In the genomic region with DNA sequence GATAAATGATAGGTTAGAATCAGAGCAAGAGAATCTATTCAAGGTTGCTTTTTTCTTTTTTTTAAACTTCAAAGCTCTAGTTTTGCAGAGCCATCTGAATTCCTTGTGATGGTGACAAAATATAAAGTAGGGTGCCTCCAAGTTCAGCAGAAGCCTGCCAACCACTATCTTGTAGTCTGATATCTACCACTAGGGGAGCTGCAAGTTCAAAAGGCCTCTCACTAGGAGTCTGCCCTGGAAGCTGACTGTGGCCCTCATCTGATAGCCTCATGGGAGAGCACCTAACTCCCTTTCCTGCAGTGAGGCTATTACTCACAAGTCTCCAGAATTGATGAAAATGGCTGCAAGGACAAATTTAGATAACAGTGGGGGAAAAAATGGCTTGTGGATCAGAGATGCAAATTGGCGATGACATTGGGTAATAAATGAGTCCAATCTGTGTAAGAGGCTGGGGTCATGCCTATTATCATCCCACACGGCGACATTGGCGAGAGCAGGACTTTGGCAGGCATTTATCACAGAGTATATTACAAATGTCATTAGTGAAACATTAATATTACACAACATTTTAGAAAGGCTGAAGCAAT, we compare ENCODE assay signal across 8 cellular contexts. TPM values are rescaled to one million over a fixed set of nuclear protein-coding genes. Genes with fewer than 3 reads are reported as not detected.
DNase-seq lines count a peak whose midpoint lies in the region; ATAC-seq and TF ChIP-seq lines count a peak whose summit lies in the region.

No MANE protein-coding gene starts in this region.

- no peaks in the 10 kb centered on the region for H3K23me2 ChIP-seq in H9 (ENCODE audit: insufficient read length, low read depth, low read length, poor library complexity, severe bottlenecking)

- H3K56ac ChIP-seq in H9 (ENCODE audit: insufficient read length, low read depth, low read length) = no peak overlapping the region

- peak; percentile 77 for TF ChIP-seq CTCF in H9 (conservative IDR thresholded peaks at IDR 0.05)
- TF ChIP-seq CTCF in OCI-LY7 (conservative IDR thresholded peaks at IDR 0.05; ENCODE audit: low read length) = peak; percentile 71
- no peak for TF ChIP-seq CTCF in cardiac muscle cell (IDR thresholded peaks at IDR 0.05; ENCODE audit: low read depth, low read length)

- H3K4me2 ChIP-seq in H9 (ENCODE audit: insufficient read depth, insufficient read length, low read length) (no peak overlapping the region), OCI-LY7 (ENCODE audit: low read length) (no peak overlapping the region)

- intact Hi-C loops in OCI-LY7 (cut with micrococcal nuclease; ENCODE audit: unreplicated experiment) = no loop called here

- CTCF ChIA-PET in OCI-LY7 (lab: Charles Lee; ENCODE audit: unreplicated experiment) = interaction anchor here (0.6 kb wide), 1 partner anchor 99 kb away, joined by 3 read pairs; no protein-coding TSS in a partner anchor

- H3K36me3 Mint-ChIP-seq in H9 (ENCODE audit: insufficient read depth in 1 of 3, low read depth in 3 of 3) = no peaks in the 10 kb centered on the region

- no peak overlapping the region for H2BK20ac ChIP-seq in H9 (ENCODE audit: low read depth, low read length, poor library complexity, severe bottlenecking)

- H4K20me1 ChIP-seq in H9 (ENCODE audit: control insufficient read depth, insufficient read depth, insufficient read length) (no peaks in the 10 kb centered on the region), OCI-LY7 (ENCODE audit: insufficient read depth, low read length) (no peaks in the 10 kb centered on the region)

- H3K27ac Mint-ChIP-seq in H9 = no peak overlapping the region

- H4K5ac ChIP-seq in H9 (ENCODE audit: insufficient read length, low read depth, low read length) = no peak overlapping the region

- no peak overlapping the region for H2BK15ac ChIP-seq in H9 (ENCODE audit: low read depth, low read length)

- H3K4me3 ChIP-seq in OCI-LY7 (ENCODE audit: low read depth, low read length, poor library complexity, severe bottlenecking) (no peak overlapping the region), cardiac muscle cell (no peak overlapping the region)

- H3K23ac ChIP-seq in H9 (ENCODE audit: insufficient read length, low read depth, low read length) = no peak overlapping the region

- no peak overlapping the region for H2BK120ac ChIP-seq in H9 (ENCODE audit: low read depth, low read length, poor library complexity, severe bottlenecking)

- H3K9ac ChIP-seq in H9 (ENCODE audit: extremely low read depth, insufficient read length, low read length) = no peak overlapping the region

- peaks cover 12 to 17% of the 10 kb centered on the region in 2 experiments for H3K4me1 Mint-ChIP-seq in H9

- DNase-seq in COLO829 (ENCODE audit: low spot score) (peak; percentile 46), H9 (peak; percentile 55), OCI-LY7 (ENCODE audit: low spot score) (peak; percentile 16), cardiac muscle cell (ENCODE audit: low read depth in 1 of 2, low spot score in 1 of 2) (peak; percentile 1 to 47), T-helper 1 cell (no peak), NCI-H187 (lab: John Stamatoyannopoulos, UW) (no peak), DMS79 treated with DMSO at 0.1 percent for 48 hours (lab: John Stamatoyannopoulos, UW) (no peak)

- no peak overlapping the region for H2AK5ac ChIP-seq in H9 (ENCODE audit: insufficient read length, low read length)

- H3K9me3 ChIP-seq in H9 (ENCODE audit: control insufficient read depth, low read depth, low read length) (no peaks in the 10 kb centered on the region), OCI-LY7 (ENCODE audit: low read length) (no peaks in the 10 kb centered on the region), cardiac muscle cell (ENCODE audit: low read depth) (no peaks in the 10 kb centered on the region)

- POLR2A ChIA-PET in OCI-LY7 (lab: Charles Lee) = interaction anchor here (0.6 to 0.7 kb wide), 2 partner anchors 8 to 18 kb away, joined by 3 read pairs; no protein-coding TSS in a partner anchor

- no peak for ATAC-seq in HG02970 (IDR thresholded peaks at IDR 0.05; ENCODE audit: low FRiP score, unreplicated experiment)

- H3K4me1 ChIP-seq in H9 (ENCODE audit: insufficient read depth, low read length) (no peaks in the 10 kb centered on the region), OCI-LY7 (ENCODE audit: insufficient read depth, low read length, poor library complexity, severe bottlenecking) (no peaks in the 10 kb centered on the region), cardiac muscle cell (ENCODE audit: low read depth) (no peaks in the 10 kb centered on the region)

- H3K9me3 Mint-ChIP-seq in H9 = peaks cover 0 to 1% of the 10 kb centered on the region in 2 experiments; a peak in 1 of 5 replicates

- H4K8ac ChIP-seq in H9 (replicated peaks; ENCODE audit: insufficient read length, low read depth, low read length) = no peak overlapping the region

- no peak overlapping the region for H3K4ac ChIP-seq in H9 (ENCODE audit: low read depth, low read length)

- H3T11ph ChIP-seq in H9 (ENCODE audit: low read length) = no peak overlapping the region

- H2AFZ ChIP-seq in H9 (ENCODE audit: low read length) (no peak overlapping the region), OCI-LY7 (ENCODE audit: low read length) (no peak overlapping the region)

- BruUV-seq in OCI-LY7 (replicated peaks; lab: Mats Ljungman, UMichigan) = no TSS peak

- H4K91ac ChIP-seq in H9 (ENCODE audit: insufficient read length, low read depth, low read length) = no peak overlapping the region

- H2BK12ac ChIP-seq in H9 (ENCODE audit: insufficient read length, low read depth, low read length) = no peak overlapping the region

- no peak overlapping the region for H3K18ac ChIP-seq in H9 (ENCODE audit: insufficient read length, low read depth, low read length)

- whole genome bisulfite sequencing in H9 (ENCODE audit: extremely low coverage, insufficient read length, low lambda C conversion rate) = no CpG with 5 or more reads among the region's 4 CpGs

- no peak overlapping the region for H3K4me3 Mint-ChIP-seq in H9

- H3K27me3 Mint-ChIP-seq in H9 (ENCODE audit: low read depth) = no peaks in the 10 kb centered on the region; the same call in 1 of the 2 replicates

- H3K36me3 ChIP-seq in OCI-LY7 (ENCODE audit: insufficient read depth, low read length) = no peaks in the 10 kb centered on the region
- H3K36me3 ChIP-seq in cardiac muscle cell = no peaks in the 10 kb centered on the region

- H3K14ac ChIP-seq in H9 (ENCODE audit: insufficient read depth, low read length) = no peak overlapping the region

- H3K79me2 ChIP-seq in H9 (ENCODE audit: insufficient read depth, low read length) = no peaks in the 10 kb centered on the region
- H3K79me2 ChIP-seq in OCI-LY7 (ENCODE audit: insufficient read depth, low read depth, low read length) = no peaks in the 10 kb centered on the region

- no peaks in the 10 kb centered on the region for H3K79me1 ChIP-seq in H9 (ENCODE audit: insufficient read depth, low read depth, low read length, poor library complexity, severe bottlenecking)

- no peak overlapping the region for H2BK5ac ChIP-seq in H9 (ENCODE audit: insufficient read length, low read length)

- H3K9me2 ChIP-seq in OCI-LY7 (ENCODE audit: insufficient read depth, low read length) = no peaks in the 10 kb centered on the region

- no peak overlapping the region for H3K27ac ChIP-seq in H9 (ENCODE audit: insufficient read length, low read depth, low read length)
- H3K27ac ChIP-seq in OCI-LY7 (ENCODE audit: low read depth, low read length, poor library complexity, severe bottlenecking) = no peak overlapping the region
- H3K27ac ChIP-seq in cardiac muscle cell = no peak overlapping the region

- no peaks in the 10 kb centered on the region for H3K27me3 ChIP-seq in H9 (ENCODE audit: insufficient read depth, low read length)
- H3K27me3 ChIP-seq in cardiac muscle cell = no peaks in the 10 kb centered on the region

RNA-seq across cellular contexts. Expression of a gene that starts 10.7 kb away (rescaled TPM):
- total RNA-seq in H9 (2021) (not detected in 2 replicates), OCI-LY7 (2022) (not detected in 2 replicates), cardiac muscle cell (not detected in 2 replicates)
- not detected in 2 replicates for total RNA-seq in OCI-LY7 (2014; rRNA removed; shearing (Covaris generic))
- polyA plus RNA-seq in cardiac muscle cell = not detected in 2 replicates

Comparison
In these comparisons a context has a peak if more than half of its experiments do, and no peak if none do; other contexts are left out.
1. DNase-seq: peak in COLO829 (single experiment), H9 (single experiment), OCI-LY7 (single experiment) and cardiac muscle cell (2 of 2); none in T-helper 1 cell (0 of 5), NCI-H187 (0 of 2) and DMS79 treated with DMSO at 0.1 percent for 48 hours (single experiment).